In genomic region chr12:92149563-92149962, GRCh38 we compare ENCODE assay signal across 1 cellular context.
TF ChIP-seq lines count a peak whose summit lies in the region.

No MANE protein-coding gene starts in this region.

TF ChIP-seq in K562, 482 proteins besides CTCF, POLR2A, EP300 and RAD21 (continued from another document):
- TF ChIP-seq ZHX1 (conservative IDR thresholded peaks at IDR 0.05; ENCODE audit: low read length) = no peak
- TF ChIP-seq EGR1 (conservative IDR thresholded peaks at IDR 0.05) = no peak
- 0 out of 2 replicates have a peak, but pooled peaks have one; percentile 10 for TF ChIP-seq CBFA2T2 (conservative IDR thresholded peaks at IDR 0.05)
- peak; percentile 62 for TF ChIP-seq ARID1B (IDR thresholded peaks at IDR 0.05)
- no peak for TF ChIP-seq ASH1L (IDR thresholded peaks at IDR 0.05; ENCODE audit: borderline replicate concordance, low read depth, partially characterized antibody)
- TF ChIP-seq HDAC1 (IDR thresholded peaks at IDR 0.05) = 0 out of 4 replicates have a peak, but pooled peaks of 1 of the 2 experiments have one; percentile 22
- TF ChIP-seq HNRNPH1 (optimal IDR thresholded peaks at IDR 0.05; ENCODE audit: low read depth, low read length) = no peak
- no peak for TF ChIP-seq JUNB (CRISPR knock-in tag; conservative IDR thresholded peaks at IDR 0.05)
- TF ChIP-seq ETV1 (tag; conservative IDR thresholded peaks at IDR 0.05; ENCODE audit: low read depth) = peak; percentile 54; the same call in 1 of the 2 replicates
- TF ChIP-seq MAFF (IDR thresholded peaks at IDR 0.05; ENCODE audit: low read length) = no peak
- TF ChIP-seq GTF3C2 (IDR thresholded peaks at IDR 0.05; ENCODE audit: borderline replicate concordance, extremely low read depth, insufficient read length) = no peak
- no peak for TF ChIP-seq ZNF133 (CRISPR knock-in tag; IDR thresholded peaks at IDR 0.05)
- peak; percentile 48 for TF ChIP-seq CBFA2T3 (IDR thresholded peaks at IDR 0.05)
- TF ChIP-seq CC2D1A (IDR thresholded peaks at IDR 0.05) = peak; percentile 15; the same call in 1 of the 2 replicates
- TF ChIP-seq SMARCE1 (IDR thresholded peaks at IDR 0.05) = peak; percentile 66
- no peak for TF ChIP-seq WHSC1 (IDR thresholded peaks at IDR 0.05; ENCODE audit: low read length)
- peak; percentile 60 for TF ChIP-seq CXXC5 (CRISPR knock-in tag; IDR thresholded peaks at IDR 0.05)
- peak; percentile 28; the same call in 1 of the 2 replicates for TF ChIP-seq TEAD4 (IDR thresholded peaks at IDR 0.05; ENCODE audit: low read length)
- TF ChIP-seq TEAD4 (CRISPR knock-in tag; IDR thresholded peaks at IDR 0.05; ENCODE audit: borderline replicate concordance) = no peak
- no peak for TF ChIP-seq TEAD1 (CRISPR knock-in tag; IDR thresholded peaks at IDR 0.05)
- no peak for TF ChIP-seq RBM14 (IDR thresholded peaks at IDR 0.05; ENCODE audit: borderline replicate concordance, insufficient read depth, low read depth, low read length)
- TF ChIP-seq CEBPG (CRISPR knock-in tag; IDR thresholded peaks at IDR 0.05) = no peak
- no peak for TF ChIP-seq CEBPG (tag; conservative IDR thresholded peaks at IDR 0.05 in 1 of 2, IDR thresholded peaks at IDR 0.05 in 1 of 2)
- no peak for TF ChIP-seq ZNF507 (tag; conservative IDR thresholded peaks at IDR 0.05)
- peak in 1 of 2 experiments; percentile 73; a peak in 1 of 4 replicates for TF ChIP-seq MLLT1 (IDR thresholded peaks at IDR 0.05)
- 0 out of 2 replicates have a peak, but pooled peaks have one; percentile 28 for TF ChIP-seq ZNF589 (CRISPR knock-in tag; IDR thresholded peaks at IDR 0.05; ENCODE audit: low read depth)
- TF ChIP-seq DPF2 (IDR thresholded peaks at IDR 0.05) = peak; percentile 70
- no peak for TF ChIP-seq POLR2AphosphoS5 (IDR thresholded peaks at IDR 0.05; ENCODE audit: control insufficient read depth, insufficient read depth, low read depth, low read length)
- no peak for TF ChIP-seq RBM34 (IDR thresholded peaks at IDR 0.05; ENCODE audit: borderline replicate concordance, insufficient read depth, low read length)
